In the genomic region with DNA sequence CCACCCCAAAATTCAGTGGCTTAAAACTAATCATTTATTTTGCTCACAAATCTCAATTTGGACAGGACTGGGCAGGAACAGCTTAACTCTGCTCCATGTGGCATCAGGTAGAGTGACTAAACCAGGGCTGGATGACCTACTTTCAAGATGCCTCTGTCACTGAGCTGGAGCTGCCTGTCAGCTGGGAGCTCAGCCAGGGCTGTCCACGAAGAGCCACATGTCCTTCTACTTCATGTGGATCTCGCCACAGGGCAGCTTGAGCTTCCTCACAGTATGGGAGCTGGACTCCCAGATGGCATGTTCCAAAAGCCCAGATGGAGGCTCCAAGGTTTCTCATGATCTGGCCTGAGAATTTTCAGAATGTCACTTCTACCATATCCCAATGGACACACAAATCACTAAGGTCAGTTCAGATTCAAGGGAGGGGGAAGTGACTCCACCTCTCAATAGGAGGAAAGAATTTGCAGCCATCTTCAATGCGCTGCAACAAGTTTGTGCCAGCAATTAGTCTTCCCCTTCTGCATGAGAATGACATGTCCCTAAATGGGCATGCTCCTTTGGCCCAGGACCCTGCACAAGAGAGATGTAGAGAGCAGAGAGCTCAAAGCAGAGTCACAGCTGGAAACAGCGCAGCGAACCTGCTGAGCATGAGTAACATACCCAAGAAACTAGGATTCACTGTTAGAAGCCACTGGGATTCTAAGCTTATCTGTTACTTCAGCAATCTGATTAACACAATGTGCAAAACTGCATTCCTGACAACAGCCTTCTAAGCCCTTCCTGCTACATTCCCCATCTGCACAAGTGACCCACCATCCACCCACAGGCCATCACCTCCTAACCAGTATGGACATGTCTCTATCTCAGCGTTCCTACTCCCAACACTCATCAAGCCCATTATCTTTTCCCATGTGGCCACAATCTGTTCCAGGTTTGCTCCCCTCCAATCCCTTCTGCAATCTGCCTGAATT, we compare ENCODE assay signal across 18 cellular contexts. TPM values are rescaled to one million over a fixed set of nuclear protein-coding genes. Genes with fewer than 3 reads are reported as not detected.
A peak's percentile ranks its signal among the peaks of the same experiment; 100 is the strongest.
DNase-seq lines count a peak whose midpoint lies in the region; ATAC-seq, FAIRE-seq and TF ChIP-seq lines count a peak whose summit lies in the region.
"Had no signal": no experiment of that assay in that cellular context is flagged by ENCODE, and none has a peak within 500 bp of the region (broad histone marks: within the 10 kb centered on the region; RNA-seq: fewer than 3 reads in every experiment).

No MANE protein-coding gene starts in this region.

- H3K27me3 Mint-ChIP-seq in endothelial cell (ENCODE audit: unreplicated experiment), result peaks cover 3% of the 10 kb centered on the region
- no peaks in the 10 kb centered on the region for H3K27me3 Mint-ChIP-seq in CD4-positive, alpha-beta memory T cell
- no peaks in the 10 kb centered on the region for H3K27me3 Mint-ChIP-seq in activated T-helper 1 cell treated with anti-CD3 and anti-CD28 coated beads, Interleukin-12 subunit alpha, Interleukin-12 subunit beta, Interleukin-2, Interleukin-4 antibody, amounts not matched to agents 30 ng/mL and 10 ng/mL and 1 ng/mL, durations not matched to agents 14 hours and 24 hours and 36 hours (ENCODE audit: insufficient read depth)
- H3K27me3 Mint-ChIP-seq: CD8-positive, alpha-beta memory T cell; IgD-negative memory B cell had no signal

- no peak for ATAC-seq in GM21381 (IDR thresholded peaks at IDR 0.05; ENCODE audit: unreplicated experiment)
- ATAC-seq: PC-3, Right ventricle myocardium inferior had no signal

- TF ChIP-seq CTCF in HEK293 (tag by site-specific recombination; IDR thresholded peaks at IDR 0.05) (no peak), WERI-Rb-1 (IDR thresholded peaks at IDR 0.05; ENCODE audit: low read depth, low read length) (no peak), endothelial cell (IDR thresholded peaks at IDR 0.05; ENCODE audit: unreplicated experiment) (no peak), keratinocyte (optimal IDR thresholded peaks at IDR 0.05 in 1 of 3, IDR thresholded peaks at IDR 0.05 in 1 of 3, conservative IDR thresholded peaks at IDR 0.05 in 1 of 3; ENCODE audit: extremely low read depth in 1 of 3, insufficient read depth in 2 of 3, low read length in 3 of 3) (no peak)

- H3K27ac ChIP-seq in HEK293 (ENCODE audit: extremely low read depth, low read depth, low read length) (no peak overlapping the region), WERI-Rb-1 (peak overlapping the region; percentile 6), keratinocyte (ENCODE audit: control insufficient read depth, insufficient read depth, low read length) (no peak overlapping the region)
- H3K27ac ChIP-seq in CD4-positive, alpha-beta memory T cell (ENCODE audit: low read depth, low read length), result no peak overlapping the region
- H3K27ac ChIP-seq: SK-N-MC had no signal

- H3K4me1 ChIP-seq in HEK293 (ENCODE audit: control insufficient read depth, insufficient read depth, low read length), result no peaks in the 10 kb centered on the region; the same call in 1 of the 2 replicates
- H3K4me1 ChIP-seq in keratinocyte (ENCODE audit: control insufficient read depth, extremely low read depth, insufficient read depth, low read length), result peaks cover 6% of the 10 kb centered on the region
- no peaks in the 10 kb centered on the region for H3K4me1 ChIP-seq in CD4-positive, alpha-beta memory T cell (ENCODE audit: insufficient read depth, low read length)
- H3K4me1 ChIP-seq: BE2C had no signal

- CTCF ChIA-PET in HEK293 (lab: Yijun Ruan, JAX), result interaction anchor here (0.6 to 1.3 kb wide), 3 partner anchors 10 to 95 kb away, joined by 3 to 4 read pairs (median 4); no protein-coding TSS in a partner anchor
- CTCF ChIA-PET in CD4-positive, alpha-beta memory T cell (lab: Charles Lee; ENCODE audit: partially characterized antibody), result interaction anchor here (0.7 to 1.2 kb wide), 2 partner anchors 41 to 64 kb away, joined by 3 read pairs; no protein-coding TSS in a partner anchor

- FAIRE-seq in keratinocyte (lab: Jason Lieb, UNC), result peak; percentile 20

- H3K4me2 ChIP-seq in keratinocyte (ENCODE audit: control insufficient read depth, extremely low read depth, insufficient read depth, low read depth, low read length), result peak overlapping the region; percentile 5

- dilution Hi-C loops in keratinocyte (cut with MboI; ENCODE audit: extremely low pct_ligation_motif_present, low sequenced_read_pairs), result no loop called here

- H3K27ac Mint-ChIP-seq in endothelial cell (ENCODE audit: unreplicated experiment), result peak overlapping the region; percentile 50
- H3K27ac Mint-ChIP-seq in CD4-positive, alpha-beta memory T cell, result peak overlapping the region in 1 of 7 donors; percentile 13
- no peak overlapping the region for H3K27ac Mint-ChIP-seq in activated T-helper 1 cell treated with anti-CD3 and anti-CD28 coated beads, Interleukin-12 subunit alpha, Interleukin-12 subunit beta, Interleukin-2, Interleukin-4 antibody, amounts not matched to agents 30 ng/mL and 10 ng/mL and 1 ng/mL, durations not matched to agents 14 hours and 24 hours and 36 hours
- H3K27ac Mint-ChIP-seq: CD8-positive, alpha-beta memory T cell; IgD-negative memory B cell had no signal

- H3K9me3 Mint-ChIP-seq in endothelial cell (ENCODE audit: unreplicated experiment), result no peaks in the 10 kb centered on the region
- peaks cover 0 to 8% (median 3%) of the 10 kb centered on the region in 8 donors for H3K9me3 Mint-ChIP-seq in CD4-positive, alpha-beta memory T cell
- no peaks in the 10 kb centered on the region for H3K9me3 Mint-ChIP-seq in activated T-helper 1 cell treated with anti-CD3 and anti-CD28 coated beads, Interleukin-12 subunit alpha, Interleukin-12 subunit beta, Interleukin-2, Interleukin-4 antibody, amounts not matched to agents 30 ng/mL and 10 ng/mL and 1 ng/mL, durations not matched to agents 14 hours and 24 hours and 36 hours
- H3K9me3 Mint-ChIP-seq: CD8-positive, alpha-beta memory T cell; H9 had no signal

- peaks cover 55% of the 10 kb centered on the region for H3K4me1 Mint-ChIP-seq in endothelial cell (ENCODE audit: unreplicated experiment)
- H3K4me1 Mint-ChIP-seq in CD4-positive, alpha-beta memory T cell, result no peaks in the 10 kb centered on the region
- no peaks in the 10 kb centered on the region for H3K4me1 Mint-ChIP-seq in activated T-helper 1 cell treated with anti-CD3 and anti-CD28 coated beads, Interleukin-12 subunit alpha, Interleukin-12 subunit beta, Interleukin-2, Interleukin-4 antibody, amounts not matched to agents 30 ng/mL and 10 ng/mL and 1 ng/mL, durations not matched to agents 14 hours and 24 hours and 36 hours (ENCODE audit: low read depth)
- H3K4me1 Mint-ChIP-seq: CD8-positive, alpha-beta memory T cell; IgD-negative memory B cell had no signal

- H4K20me1 ChIP-seq in keratinocyte (ENCODE audit: control insufficient read depth, extremely low read depth, insufficient read depth, low read length), result peaks cover 4% of the 10 kb centered on the region

- intact Hi-C loops in CD4-positive, alpha-beta memory T cell (cut with micrococcal nuclease), result no loop called here
- intact Hi-C loops in activated T-helper 1 cell treated with anti-CD3 and anti-CD28 coated beads, Interleukin-12 subunit alpha, Interleukin-12 subunit beta, Interleukin-2, Interleukin-4 antibody, amounts not matched to agents 30 ng/mL and 10 ng/mL and 1 ng/mL, durations not matched to agents 14 hours and 24 hours and 36 hours (cut with micrococcal nuclease), result no loop called here

- H3K36me3 ChIP-seq in HEK293 (ENCODE audit: control insufficient read depth in 2 of 2, insufficient read depth in 1 of 2, low read length in 2 of 2) (peaks cover 3 to 5% of the 10 kb centered on the region in 2 experiments; a peak in 2 of 3 replicates), WERI-Rb-1 (peaks cover 20% of the 10 kb centered on the region), keratinocyte (ENCODE audit: control insufficient read depth in 2 of 2, extremely low read depth in 1 of 2, insufficient read depth in 2 of 2, low read length in 2 of 2) (peaks cover 1 to 8% of the 10 kb centered on the region in 2 experiments)
- peaks cover 7% of the 10 kb centered on the region for H3K36me3 ChIP-seq in CD4-positive, alpha-beta memory T cell (ENCODE audit: insufficient read depth, low read length)
- H3K36me3 ChIP-seq: BE2C had no signal

- H3K9me3 ChIP-seq in HEK293 (ENCODE audit: control insufficient read depth, insufficient read depth, low read depth, low read length) (no peaks in the 10 kb centered on the region), WERI-Rb-1 (ENCODE audit: severe bottlenecking) (peaks cover 2% of the 10 kb centered on the region), keratinocyte (ENCODE audit: control insufficient read depth, low read depth, low read length) (peaks cover 2% of the 10 kb centered on the region)
- H3K9me3 ChIP-seq in CD4-positive, alpha-beta memory T cell (ENCODE audit: control insufficient read depth in 1 of 2, low read length in 2 of 2), result no peaks in the 10 kb centered on the region
- H3K9me3 ChIP-seq: BE2C had no signal

- DNase-seq in WERI-Rb-1 (peak; percentile 67), endothelial cell (ENCODE audit: low spot score) (no peak), keratinocyte (ENCODE audit: low read depth, low spot score) (no peak)
- DNase-seq in CD4-positive, alpha-beta memory T cell, result no peak
- no peak for DNase-seq in activated T-helper 1 cell treated with anti-CD3 and anti-CD28 coated beads, Interleukin-12 subunit alpha, Interleukin-12 subunit beta, Interleukin-2, Interleukin-4 antibody, amounts not matched to agents 30 ng/mL and 10 ng/mL and 1 ng/mL, durations not matched to agents 14 hours and 24 hours and 36 hours (ENCODE audit: low spot score)
- DNase-seq: BE2C; CD8-positive, alpha-beta memory T cell; H9; NCI-H1048; NCI-H2107; NCI-H69; PC-3 had no signal

- POLR2A ChIA-PET in HEK293 (lab: Yijun Ruan, JAX), result interaction anchor here (0.6 kb wide), 1 partner anchor 104 kb away, joined by 3 read pairs; no protein-coding TSS in a partner anchor
- POLR2A ChIA-PET in CD4-positive, alpha-beta memory T cell (lab: Charles Lee; ENCODE audit: partially characterized antibody), result no interaction called here

- peaks cover 37% of the 10 kb centered on the region for H3K36me3 Mint-ChIP-seq in endothelial cell (ENCODE audit: low read depth, unreplicated experiment)
- H3K36me3 Mint-ChIP-seq in CD4-positive, alpha-beta memory T cell, result peaks cover 35 to 44% of the 10 kb centered on the region in 2 donors
- peaks cover 12% of the 10 kb centered on the region for H3K36me3 Mint-ChIP-seq in activated T-helper 1 cell treated with anti-CD3 and anti-CD28 coated beads, Interleukin-12 subunit alpha, Interleukin-12 subunit beta, Interleukin-2, Interleukin-4 antibody, amounts not matched to agents 30 ng/mL and 10 ng/mL and 1 ng/mL, durations not matched to agents 14 hours and 24 hours and 36 hours (ENCODE audit: low read depth)

- H3K9ac ChIP-seq in keratinocyte (ENCODE audit: control insufficient read depth, extremely low read depth, insufficient read depth, low read length), result no peak overlapping the region

- no peak overlapping the region for H3K4me3 ChIP-seq in HEK293 (ENCODE audit: low read depth, low read length)
- H3K4me3 ChIP-seq in WERI-Rb-1 (ENCODE audit: low read depth, low read length), result no peak overlapping the region
- no peak overlapping the region for H3K4me3 ChIP-seq in keratinocyte (ENCODE audit: control insufficient read depth in 2 of 3, extremely low read depth in 1 of 3, insufficient read depth in 2 of 3, low read depth in 1 of 3, low read length in 3 of 3)
- H3K4me3 ChIP-seq in CD4-positive, alpha-beta memory T cell (ENCODE audit: low read length in 2 of 2), result no peak overlapping the region
- H3K4me3 ChIP-seq: SK-N-MC had no signal

- H3K9me1 ChIP-seq in keratinocyte (ENCODE audit: control insufficient read depth, extremely low read depth, insufficient read depth, low read length), result no peaks in the 10 kb centered on the region

- H2AFZ ChIP-seq in keratinocyte (ENCODE audit: control insufficient read depth, low read length), result no peak overlapping the region

- no peaks in the 10 kb centered on the region for H3K79me2 ChIP-seq in keratinocyte (ENCODE audit: control insufficient read depth, insufficient read depth, low read length)

- H3K27me3 ChIP-seq in WERI-Rb-1 (ENCODE audit: insufficient read depth, low read depth, severe bottlenecking), result no peaks in the 10 kb centered on the region
- no peaks in the 10 kb centered on the region for H3K27me3 ChIP-seq in keratinocyte (ENCODE audit: control insufficient read depth, extremely low read depth, insufficient read depth, low read length)
- H3K27me3 ChIP-seq in CD4-positive, alpha-beta memory T cell (ENCODE audit: insufficient read depth, low read length), result no peaks in the 10 kb centered on the region
- H3K27me3 ChIP-seq: BE2C had no signal

- H3K4me3 Mint-ChIP-seq in endothelial cell (ENCODE audit: unreplicated experiment), result peak overlapping the region; percentile 75
- H3K4me3 Mint-ChIP-seq in CD4-positive, alpha-beta memory T cell, result no peak overlapping the region
- no peak overlapping the region for H3K4me3 Mint-ChIP-seq in activated T-helper 1 cell treated with anti-CD3 and anti-CD28 coated beads, Interleukin-12 subunit alpha, Interleukin-12 subunit beta, Interleukin-2, Interleukin-4 antibody, amounts not matched to agents 30 ng/mL and 10 ng/mL and 1 ng/mL, durations not matched to agents 14 hours and 24 hours and 36 hours
- H3K4me3 Mint-ChIP-seq: CD8-positive, alpha-beta memory T cell; H9; IgD-negative memory B cell had no signal

RNA-seq across cellular contexts. Expression of a gene that starts 17.0 kb away (rescaled TPM):
- total RNA-seq in endothelial cell (ENCODE audit: unreplicated experiment), result 97.4 TPM
- 9.2 to 12.9 TPM (median 11.5 TPM) in 3 replicates for polyA plus RNA-seq in keratinocyte
- polyA plus RNA-seq in keratinocyte (2011; ENCODE audit: low read depth), result 4.3 TPM
- polyA plus RNA-seq in keratinocyte (2011; cell fraction: cytosol; rRNA removed), result 7.7 and 10.9 TPM in 2 replicates
- polyA plus RNA-seq in keratinocyte (2011; cell fraction: nucleus; rRNA removed), result 16.3 and 19.4 TPM in 2 replicates
- polyA plus RNA-seq in keratinocyte (2012; ENCODE audit: low replicate concordance), result 2.6 and 10.9 TPM in 2 replicates
- 8.9 to 30.1 TPM (median 18.7 TPM) in 3 replicates for polyA minus RNA-seq in keratinocyte
- polyA minus RNA-seq in keratinocyte (2011; cell fraction: cytosol; rRNA and poly(A)+ RNA removed), result 6.3 TPM
- polyA minus RNA-seq in keratinocyte (2011; cell fraction: nucleus; rRNA and poly(A)+ RNA removed), result 20.0 and 32.8 TPM in 2 replicates
- total RNA-seq in CD4-positive, alpha-beta memory T cell, result 10 to 100 TPM; 13.9 to 14.7 TPM
- 1 to 10 TPM; 8.3 to 8.6 TPM for polyA plus RNA-seq in CD4-positive, alpha-beta memory T cell
- 12.6 and 15.8 TPM in 2 replicates for total RNA-seq in activated T-helper 1 cell treated with anti-CD3 and anti-CD28 coated beads, Interleukin-12 subunit alpha, Interleukin-12 subunit beta, Interleukin-2, Interleukin-4 antibody, amounts not matched to agents 30 ng/mL and 10 ng/mL and 1 ng/mL, durations not matched to agents 14 hours and 24 hours and 36 hours

RNA-seq across cellular contexts. Expression of a gene that starts 57.0 kb away (rescaled TPM):
- total RNA-seq in endothelial cell (ENCODE audit: unreplicated experiment), result 86.4 TPM
- 0.05 to 0.07 TPM in 2 of 3 replicates, not detected in the other for polyA plus RNA-seq in keratinocyte
- polyA plus RNA-seq in keratinocyte (2011; ENCODE audit: low read depth), result not detected
- polyA plus RNA-seq in keratinocyte (2011; cell fraction: cytosol; rRNA removed), result not detected in 2 replicates
- polyA plus RNA-seq in keratinocyte (2011; cell fraction: nucleus; rRNA removed), result not detected in 2 replicates
- 0.05 TPM in 1 of 2 replicates, not detected in the other for polyA plus RNA-seq in keratinocyte (2012; ENCODE audit: low replicate concordance)
- not detected in 3 replicates for polyA minus RNA-seq in keratinocyte
- not detected for polyA minus RNA-seq in keratinocyte (2011; cell fraction: cytosol; rRNA and poly(A)+ RNA removed)
- polyA minus RNA-seq in keratinocyte (2011; cell fraction: nucleus; rRNA and poly(A)+ RNA removed), result not detected in 2 replicates
- not detected for total RNA-seq in CD4-positive, alpha-beta memory T cell
- polyA plus RNA-seq in CD4-positive, alpha-beta memory T cell, result not detected
- total RNA-seq in activated T-helper 1 cell treated with anti-CD3 and anti-CD28 coated beads, Interleukin-12 subunit alpha, Interleukin-12 subunit beta, Interleukin-2, Interleukin-4 antibody, amounts not matched to agents 30 ng/mL and 10 ng/mL and 1 ng/mL, durations not matched to agents 14 hours and 24 hours and 36 hours, result 0.10 TPM in 2 replicates
- total RNA-seq: HT1080, Right ventricle myocardium inferior had no signal
- polyA plus RNA-seq: CD8-positive, alpha-beta memory T cell; IgD-negative memory B cell had no signal

Comparison
In these comparisons a context has a peak if more than half of its experiments do, and no peak if none do; other contexts are left out.
1. RNA of a gene that starts 57.0 kb away (total RNA-seq): 86.4 TPM in endothelial cell (single experiment); 0.10 TPM in activated T-helper 1 cell treated with anti-CD3 and anti-CD28 coated beads, Interleukin-12 subunit alpha, Interleukin-12 subunit beta, Interleukin-2, Interleukin-4 antibody, amounts not matched to agents 30 ng/mL and 10 ng/mL and 1 ng/mL, durations not matched to agents 14 hours and 24 hours and 36 hours and not detected in CD4-positive, alpha-beta memory T cell; every median in the first group is over 10 times any median in the second.